In genomic region chr16:23362460-23363317, GRCh38 we compare ENCODE assay signal across 12 cellular contexts.
A peak's percentile ranks its signal among the peaks of the same experiment; 100 is the strongest.
DNase-seq lines count a peak whose midpoint lies in the region; ATAC-seq lines count a peak whose summit lies in the region.
"Had no signal": no experiment of that assay in that cellular context is flagged by ENCODE, and none has a peak within 500 bp of the region (broad histone marks: within the 10 kb centered on the region; RNA-seq: fewer than 3 reads in every experiment).

No MANE protein-coding gene starts in this region.

- no peaks in the 10 kb centered on the region for H3K27me3 Mint-ChIP-seq in activated CD4-positive, alpha-beta T cell treated with anti-CD3 and anti-CD28 coated beads, Interleukin-2, amount 10 ng/mL, durations not matched to agents 24 days and 14 days

- H3K36me3 Mint-ChIP-seq in activated CD4-positive, alpha-beta T cell treated with anti-CD3 and anti-CD28 coated beads, Interleukin-2, amount 10 ng/mL, durations not matched to agents 24 days and 14 days (ENCODE audit: low read depth): no peaks in the 10 kb centered on the region

- intact Hi-C loops in Right ventricle myocardium inferior (cut with DNase I): no loop called here
- intact Hi-C loops in activated CD4-positive, alpha-beta T cell treated with anti-CD3 and anti-CD28 coated beads, Interleukin-2, amount 10 ng/mL, durations not matched to agents 24 days and 14 days (cut with micrococcal nuclease): no loop called here

- ATAC-seq in Right ventricle myocardium inferior (peak; percentile 44), GM18498 (IDR thresholded peaks at IDR 0.05; ENCODE audit: unreplicated experiment) (no peak)

- no peaks in the 10 kb centered on the region for H3K9me3 Mint-ChIP-seq in activated CD4-positive, alpha-beta T cell treated with anti-CD3 and anti-CD28 coated beads, Interleukin-2, amount 10 ng/mL, durations not matched to agents 24 days and 14 days

- H3K4me3 Mint-ChIP-seq in activated CD4-positive, alpha-beta T cell treated with anti-CD3 and anti-CD28 coated beads, Interleukin-2, amount 10 ng/mL, durations not matched to agents 24 days and 14 days: no peak overlapping the region

- H3K27ac Mint-ChIP-seq in activated CD4-positive, alpha-beta T cell treated with anti-CD3 and anti-CD28 coated beads, Interleukin-2, amount 10 ng/mL, durations not matched to agents 24 days and 14 days: no peak overlapping the region

- peak; percentile 66 for DNase-seq in DMS79 treated with DMSO at 0.1 percent for 48 hours (lab: John Stamatoyannopoulos, UW)
- DNase-seq in NCI-H69 (lab: John Stamatoyannopoulos, UW): peak; percentile 88
- DNase-seq in Right ventricle myocardium inferior (ENCODE audit: missing footprints): no peak
- DNase-seq in pulmonary artery endothelial cell (ENCODE audit: low read depth, low spot score): peak; percentile 39
- no peak for DNase-seq in mesenteric fat pad (ENCODE audit: low spot score)
- no peak for DNase-seq in activated T-cell treated with anti-CD3 and anti-CD28 coated beads, Interleukin-2, amount 50 U/mL, for 1 hour
- DNase-seq in activated CD4-positive, alpha-beta T cell treated with anti-CD3 and anti-CD28 coated beads, Interleukin-2, amount 10 ng/mL, durations not matched to agents 24 days and 14 days: no peak
- DNase-seq: activated gamma-delta T cell, cortex of kidney, GOT3, NCI-H524 treated with DMSO at 0.1 percent for 48 hours had no signal

- H3K4me1 Mint-ChIP-seq in activated CD4-positive, alpha-beta T cell treated with anti-CD3 and anti-CD28 coated beads, Interleukin-2, amount 10 ng/mL, durations not matched to agents 24 days and 14 days: peaks cover 4% of the 10 kb centered on the region

Comparison
In these comparisons a context has a peak if more than half of its experiments do, and no peak if none do; other contexts are left out.
1. DNase-seq: peak in DMS79 treated with DMSO at 0.1 percent for 48 hours (single experiment), NCI-H69 (single experiment) and pulmonary artery endothelial cell (single experiment); none in Right ventricle myocardium inferior (single experiment), mesenteric fat pad (single experiment), activated T-cell treated with anti-CD3 and anti-CD28 coated beads, Interleukin-2, amount 50 U/mL, for 1 hour (single experiment) and activated CD4-positive, alpha-beta T cell treated with anti-CD3 and anti-CD28 coated beads, Interleukin-2, amount 10 ng/mL, durations not matched to agents 24 days and 14 days (single experiment).